11 cellular contexts compared by ENCODE assay signal in genomic region chr21:40829791-40830190, GRCh38. TPM values are rescaled to one million over a fixed set of nuclear protein-coding genes. Genes with fewer than 3 reads are reported as not detected.
"Had no signal": no experiment of that assay in that cellular context is flagged by ENCODE, and none has a peak within 500 bp of the region (broad histone marks: within the 10 kb centered on the region; RNA-seq: fewer than 3 reads in every experiment).

No MANE protein-coding gene starts in this region.

- H3K9me3 ChIP-seq: HAP-1 had no signal

- H3K9me3 Mint-ChIP-seq: H9 had no signal

- H3K4me3 ChIP-seq: GM23248, GM23338, HAP-1 had no signal

- FAIRE-seq: H1, H54 had no signal

- H3K4me3 Mint-ChIP-seq: GM23338, H9, HFFc6 had no signal

- H3K4me1 Mint-ChIP-seq: GM23338, H9 had no signal

- H3K4me2 ChIP-seq: GM23338 had no signal

- ATAC-seq: GM23338, HCT116 had no signal

- H3K27ac ChIP-seq: GM23248 had no signal

- H3K27ac Mint-ChIP-seq: GM23338, H9, HFFc6 had no signal

- DNase-seq: GM23248, GOT3, H7, H9, HCEC 1CT, HFFc6 had no signal

- H2AFZ ChIP-seq: GM23248, GM23338 had no signal

- H3K4me1 ChIP-seq: HAP-1 had no signal

- H3K9ac ChIP-seq: GM23248 had no signal

- H3K36me3 ChIP-seq: HAP-1 had no signal

RNA-seq across cellular contexts. Expression of gene DSCAM, which starts 17.2 kb away (rescaled TPM):
- total RNA-seq: GM23248 had no signal
- polyA plus RNA-seq: GM23248, GM23338 had no signal
